Comparison of ENCODE assay signal across 7 cellular contexts in the genomic region with DNA sequence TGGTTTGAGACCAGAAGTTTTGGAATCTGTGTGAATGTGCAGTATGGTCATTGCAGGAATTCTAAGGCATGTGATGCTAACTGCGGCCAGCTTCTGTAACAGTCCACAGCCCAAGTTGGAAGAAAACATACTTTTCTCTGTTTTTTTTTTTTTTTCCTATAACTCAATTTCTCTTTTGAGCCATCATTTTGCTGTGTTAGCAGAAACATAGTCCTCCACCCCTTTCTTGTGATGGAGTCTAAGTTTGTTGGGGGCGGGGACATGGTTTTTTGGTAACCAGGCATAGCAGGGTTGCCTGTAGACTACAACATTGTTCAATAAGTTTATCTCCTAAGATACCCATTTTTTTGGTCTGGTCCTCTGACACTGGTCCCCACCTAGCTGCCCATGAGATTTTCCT.
"Had no signal": no experiment of that assay in that cellular context is flagged by ENCODE, and none has a peak within 500 bp of the region (broad histone marks: within the 10 kb centered on the region; RNA-seq: fewer than 3 reads in every experiment).

No MANE protein-coding gene starts in this region.

- H3K9ac ChIP-seq: KMS-11 had no signal

- H3K27ac ChIP-seq: HL-60, KMS-11 had no signal

- DNase-seq: Karpas-422, KBM-7, KG1 had no signal

- FAIRE-seq: HTR-8/SVneo had no signal

- H3K4me3 Mint-ChIP-seq: IgD-negative memory B cell had no signal

- H3K4me2 ChIP-seq: KMS-11 had no signal

- H3K27ac Mint-ChIP-seq: IgD-negative memory B cell had no signal
